ENCODE assay signal across 14 cellular contexts in the genomic region with DNA sequence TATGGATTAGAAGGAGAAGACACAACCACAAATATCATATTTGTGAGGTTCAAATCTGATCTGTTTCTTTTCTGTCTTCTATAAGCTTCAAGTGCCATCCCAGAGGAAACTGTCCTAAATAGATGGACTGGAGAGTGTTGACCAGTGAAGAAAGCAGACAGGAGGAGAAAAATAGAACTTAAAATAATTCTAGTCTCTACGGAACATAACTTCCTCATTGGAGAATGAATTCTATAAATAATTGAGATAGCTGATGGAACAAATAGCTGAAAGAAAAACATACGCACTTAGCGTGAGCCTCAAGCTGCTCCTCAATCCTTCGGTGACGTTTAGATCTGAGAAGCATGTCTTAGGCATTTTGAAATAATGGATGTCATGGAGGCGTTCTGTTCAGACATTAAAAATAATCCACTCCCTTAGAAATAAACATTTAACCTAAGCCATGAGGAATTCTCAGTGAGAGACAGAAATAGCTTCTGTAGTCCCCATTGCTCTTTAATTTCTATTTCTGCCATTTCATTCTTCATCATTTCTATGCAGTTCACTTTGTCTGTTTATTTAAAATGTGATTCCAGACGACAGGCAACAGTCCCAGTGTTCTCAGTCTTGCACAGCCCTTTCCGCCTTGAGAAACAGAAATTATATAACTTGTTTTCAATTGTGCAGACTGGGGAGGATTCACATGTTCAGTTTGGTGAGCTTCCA.
DNase-seq lines count a peak whose midpoint lies in the region; ATAC-seq and TF ChIP-seq lines count a peak whose summit lies in the region.
"Had no signal": no experiment of that assay in that cellular context is flagged by ENCODE, and none has a peak within 500 bp of the region (broad histone marks: within the 10 kb centered on the region; RNA-seq: fewer than 3 reads in every experiment).

No MANE protein-coding gene starts in this region.

- no peaks in the 10 kb centered on the region for H3K27me3 Mint-ChIP-seq in activated T-cell treated with anti-CD3 and anti-CD28 coated beads, Interleukin-2, amount 50 U/mL, for 72 hours (ENCODE audit: low read depth)
- H3K27me3 Mint-ChIP-seq in endothelial cell (ENCODE audit: unreplicated experiment), result peaks cover 7% of the 10 kb centered on the region
- H3K27me3 Mint-ChIP-seq in activated T-helper 17 cell treated with anti-CD3 and anti-CD28 coated beads, Interleukin-2, amount 50 U/mL, for 72 hours, result no peaks in the 10 kb centered on the region
- H3K27me3 Mint-ChIP-seq: activated CD4-positive, alpha-beta T cell treated with anti-CD3 and anti-CD28 coated beads, Interleukin-2, amount 10 ng/mL, durations not matched to agents 7 days and 5 days; T-cell had no signal

- TF ChIP-seq CTCF in AG10803 (conservative IDR thresholded peaks at IDR 0.05; ENCODE audit: low read length) (no peak), dorsolateral prefrontal cortex (IDR thresholded peaks at IDR 0.05 in 54 of 56, conservative IDR thresholded peaks at IDR 0.05 in 2 of 56; ENCODE audit: low read depth in 1 of 56, partially characterized antibody in 56 of 56) (no peak), gastrocnemius medialis (IDR thresholded peaks at IDR 0.05 in 4 of 5, conservative IDR thresholded peaks at IDR 0.05 in 1 of 5) (no peak), Peyer's patch (IDR thresholded peaks at IDR 0.05) (no peak), endothelial cell (IDR thresholded peaks at IDR 0.05; ENCODE audit: unreplicated experiment) (no peak)

- peak; percentile 48 for DNase-seq in AG10803 (ENCODE audit: low read depth)
- DNase-seq in dorsolateral prefrontal cortex, result peak in 1 of 10 donors; percentile 24
- DNase-seq in gastrocnemius medialis, result no peak
- no peak for DNase-seq in Peyer's patch
- no peak for DNase-seq in activated T-cell treated with anti-CD3 and anti-CD28 coated beads, Interleukin-2, amount 50 U/mL, for 72 hours
- no peak for DNase-seq in endothelial cell (ENCODE audit: low spot score)
- DNase-seq: activated CD4-positive, alpha-beta T cell treated with anti-CD3 and anti-CD28 coated beads, Interleukin-2, amount 10 ng/mL, durations not matched to agents 7 days and 5 days; central memory CD4-positive, alpha-beta T cell; NCI-H1694 treated with DMSO at 0.1 percent for 48 hours; T-cell had no signal

- no peaks in the 10 kb centered on the region for H3K36me3 Mint-ChIP-seq in activated T-cell treated with anti-CD3 and anti-CD28 coated beads, Interleukin-2, amount 50 U/mL, for 72 hours (ENCODE audit: insufficient read depth in 2 of 2)
- H3K36me3 Mint-ChIP-seq in endothelial cell (ENCODE audit: low read depth, unreplicated experiment), result no peaks in the 10 kb centered on the region
- H3K36me3 Mint-ChIP-seq in activated T-helper 17 cell treated with anti-CD3 and anti-CD28 coated beads, Interleukin-2, amount 50 U/mL, for 72 hours (ENCODE audit: low read depth), result no peaks in the 10 kb centered on the region
- H3K36me3 Mint-ChIP-seq: stimulated activated effector memory CD8-positive, alpha-beta T cell treated with anti-CD3 and anti-CD28 coated beads, Interleukin-12 subunit alpha, Interleukin-12 subunit beta, amount 100 ng/mL, for 72 hours; T-cell had no signal

- peak overlapping the region in 57 of 59 donors; percentile 13 to 93 (median 79) for H3K27ac ChIP-seq in dorsolateral prefrontal cortex
- H3K27ac ChIP-seq in layer of hippocampus (ENCODE audit: low read depth, low read length), result peak overlapping the region; percentile 30
- H3K27ac ChIP-seq in gastrocnemius medialis, result peak overlapping the region; percentile 33 to 54 (median 45)
- peak overlapping the region in 2 of 4 donors; percentile 59 to 67 for H3K27ac ChIP-seq in Peyer's patch

- peaks cover 0 to 2% of the 10 kb centered on the region in 2 donors for H3K9me3 Mint-ChIP-seq in activated T-cell treated with anti-CD3 and anti-CD28 coated beads, Interleukin-2, amount 50 U/mL, for 72 hours
- no peaks in the 10 kb centered on the region for H3K9me3 Mint-ChIP-seq in endothelial cell (ENCODE audit: unreplicated experiment)
- no peaks in the 10 kb centered on the region for H3K9me3 Mint-ChIP-seq in activated T-helper 17 cell treated with anti-CD3 and anti-CD28 coated beads, Interleukin-2, amount 50 U/mL, for 72 hours
- H3K9me3 Mint-ChIP-seq: activated CD4-positive, alpha-beta T cell treated with anti-CD3 and anti-CD28 coated beads, Interleukin-2, amount 10 ng/mL, durations not matched to agents 7 days and 5 days; stimulated activated effector memory CD8-positive, alpha-beta T cell treated with anti-CD3 and anti-CD28 coated beads, Interleukin-12 subunit alpha, Interleukin-12 subunit beta, amount 100 ng/mL, for 72 hours; T-cell had no signal

- H3K4me1 Mint-ChIP-seq in activated T-cell treated with anti-CD3 and anti-CD28 coated beads, Interleukin-2, amount 50 U/mL, for 72 hours (ENCODE audit: low read depth), result no peaks in the 10 kb centered on the region
- peaks cover 13% of the 10 kb centered on the region for H3K4me1 Mint-ChIP-seq in endothelial cell (ENCODE audit: unreplicated experiment)
- no peaks in the 10 kb centered on the region for H3K4me1 Mint-ChIP-seq in activated T-helper 17 cell treated with anti-CD3 and anti-CD28 coated beads, Interleukin-2, amount 50 U/mL, for 72 hours
- H3K4me1 Mint-ChIP-seq: activated CD4-positive, alpha-beta T cell treated with anti-CD3 and anti-CD28 coated beads, Interleukin-2, amount 10 ng/mL, durations not matched to agents 7 days and 5 days; stimulated activated effector memory CD8-positive, alpha-beta T cell treated with anti-CD3 and anti-CD28 coated beads, Interleukin-12 subunit alpha, Interleukin-12 subunit beta, amount 100 ng/mL, for 72 hours; T-cell had no signal

- ATAC-seq in gastrocnemius medialis, result peak; percentile 33 to 53
- ATAC-seq in activated T-cell treated with anti-CD3 and anti-CD28 coated beads, Interleukin-2, amount 50 U/mL, for 72 hours (replicated peaks in 1 of 2), result no peak
- ATAC-seq in activated T-helper 17 cell treated with anti-CD3 and anti-CD28 coated beads, Interleukin-2, amount 50 U/mL, for 72 hours (replicated peaks), result no peak
- ATAC-seq: stimulated activated effector memory CD8-positive, alpha-beta T cell treated with anti-CD3 and anti-CD28 coated beads, Interleukin-12 subunit alpha, Interleukin-12 subunit beta, amount 100 ng/mL, for 72 hours; T-cell had no signal

- H3K4me3 ChIP-seq in AG10803 (ENCODE audit: low read length), result no peak overlapping the region
- peak overlapping the region in 33 of 59 donors; percentile 2 to 36 (median 19) for H3K4me3 ChIP-seq in dorsolateral prefrontal cortex
- H3K4me3 ChIP-seq in gastrocnemius medialis, result peak overlapping the region in 2 of 4 donors; percentile 6 to 18
- H3K4me3 ChIP-seq in Peyer's patch, result no peak overlapping the region

- intact Hi-C loops in dorsolateral prefrontal cortex (cut with DNase I), result loop anchor here in 1 of 2 donors (5.0 to 10.0 kb wide), 2 partner anchors 82 to 200 kb away; no protein-coding TSS in a partner anchor
- intact Hi-C loops in gastrocnemius medialis (cut with DNase I; ENCODE audit: low total_unique reads), result no loop called here

- no peak overlapping the region for H3K4me3 Mint-ChIP-seq in activated T-cell treated with anti-CD3 and anti-CD28 coated beads, Interleukin-2, amount 50 U/mL, for 72 hours
- H3K4me3 Mint-ChIP-seq in endothelial cell (ENCODE audit: unreplicated experiment), result no peak overlapping the region
- H3K4me3 Mint-ChIP-seq in activated T-helper 17 cell treated with anti-CD3 and anti-CD28 coated beads, Interleukin-2, amount 50 U/mL, for 72 hours, result no peak overlapping the region
- H3K4me3 Mint-ChIP-seq: activated CD4-positive, alpha-beta T cell treated with anti-CD3 and anti-CD28 coated beads, Interleukin-2, amount 10 ng/mL, durations not matched to agents 7 days and 5 days; B cell; stimulated activated effector memory CD8-positive, alpha-beta T cell treated with anti-CD3 and anti-CD28 coated beads, Interleukin-12 subunit alpha, Interleukin-12 subunit beta, amount 100 ng/mL, for 72 hours; T-cell had no signal

- H3K27me3 ChIP-seq in dorsolateral prefrontal cortex (no peaks in the 10 kb centered on the region), layer of hippocampus (ENCODE audit: control insufficient read depth, insufficient read depth, low read length) (no peaks in the 10 kb centered on the region), gastrocnemius medialis (no peaks in the 10 kb centered on the region), Peyer's patch (no peaks in the 10 kb centered on the region)

- in situ Hi-C loops in gastrocnemius medialis (cut with MboI; ENCODE audit: low sequenced_read_pairs in 4 of 4), result no loop called here

- H3K36me3 ChIP-seq in gastrocnemius medialis (no peaks in the 10 kb centered on the region), Peyer's patch (no peaks in the 10 kb centered on the region)

- TF ChIP-seq POLR2A in gastrocnemius medialis (IDR thresholded peaks at IDR 0.05) (no peak), Peyer's patch (IDR thresholded peaks at IDR 0.05) (no peak)

- H3K9me3 ChIP-seq in gastrocnemius medialis (no peaks in the 10 kb centered on the region), Peyer's patch (no peaks in the 10 kb centered on the region)

- H3K4me1 ChIP-seq in gastrocnemius medialis, result peaks cover 14 to 16% of the 10 kb centered on the region in 2 donors
- no peaks in the 10 kb centered on the region for H3K4me1 ChIP-seq in Peyer's patch

- no peak overlapping the region for H3K27ac Mint-ChIP-seq in activated T-cell treated with anti-CD3 and anti-CD28 coated beads, Interleukin-2, amount 50 U/mL, for 72 hours
- no peak overlapping the region for H3K27ac Mint-ChIP-seq in endothelial cell (ENCODE audit: unreplicated experiment)
- no peak overlapping the region for H3K27ac Mint-ChIP-seq in activated T-helper 17 cell treated with anti-CD3 and anti-CD28 coated beads, Interleukin-2, amount 50 U/mL, for 72 hours
- H3K27ac Mint-ChIP-seq: activated CD4-positive, alpha-beta T cell treated with anti-CD3 and anti-CD28 coated beads, Interleukin-2, amount 10 ng/mL, durations not matched to agents 7 days and 5 days; B cell; stimulated activated effector memory CD8-positive, alpha-beta T cell treated with anti-CD3 and anti-CD28 coated beads, Interleukin-12 subunit alpha, Interleukin-12 subunit beta, amount 100 ng/mL, for 72 hours; T-cell had no signal

Comparison
In these comparisons a context has a peak if more than half of its experiments do, and no peak if none do; other contexts are left out.
1. H3K4me3 ChIP-seq: peak in dorsolateral prefrontal cortex (33 of 59); none in AG10803 (single experiment) and Peyer's patch (0 of 4).
2. ATAC-seq: peak in gastrocnemius medialis (2 of 2); none in activated T-cell treated with anti-CD3 and anti-CD28 coated beads, Interleukin-2, amount 50 U/mL, for 72 hours (0 of 2) and activated T-helper 17 cell treated with anti-CD3 and anti-CD28 coated beads, Interleukin-2, amount 50 U/mL, for 72 hours (single experiment).